Comparison of ENCODE assay signal across 1 cellular context in the genomic region with DNA sequence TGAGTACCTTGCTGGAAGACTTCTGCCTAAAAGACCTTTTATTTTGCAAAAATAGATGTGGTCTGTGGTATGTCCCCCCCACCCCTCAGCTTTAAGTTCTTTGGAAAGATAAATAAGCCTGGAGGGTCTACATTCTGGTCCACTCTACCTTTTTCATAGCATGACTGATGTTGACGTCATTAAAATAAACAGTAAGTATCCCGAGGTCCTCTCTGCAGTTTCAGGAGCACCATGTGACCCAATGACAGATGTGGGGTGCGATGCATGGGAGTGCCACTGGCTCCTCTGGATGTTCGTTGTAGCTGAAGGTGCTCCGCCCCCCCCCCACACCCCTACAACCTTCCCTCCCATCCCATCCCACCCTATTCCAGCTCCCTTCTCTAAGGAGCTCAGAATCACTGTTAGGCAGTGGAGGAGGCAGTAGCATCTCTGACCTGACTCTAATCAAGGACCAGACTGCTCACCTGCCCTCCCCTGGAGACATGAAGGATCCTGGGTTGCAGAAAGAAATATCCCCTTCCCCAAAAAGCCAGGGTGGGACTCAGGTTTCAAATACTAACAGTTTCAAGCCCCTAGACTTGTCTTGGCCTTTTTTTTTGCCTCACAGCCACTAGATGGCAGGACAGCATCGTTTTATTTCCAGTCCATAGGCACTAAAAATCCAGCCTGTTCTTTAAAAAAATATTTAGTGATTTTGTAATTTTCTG.
A peak's percentile ranks its signal among the peaks of the same experiment; 100 is the strongest.
TF ChIP-seq lines count a peak whose summit lies in the region.

No MANE protein-coding gene starts in this region.

TF ChIP-seq in HEK293, 187 proteins besides CTCF, POLR2A, EP300 and RAD21 (continued from another document):
- TF ChIP-seq ZBTB44 (tag by site-specific recombination; IDR thresholded peaks at IDR 0.05), result no peak
- TF ChIP-seq, protein P1, sequence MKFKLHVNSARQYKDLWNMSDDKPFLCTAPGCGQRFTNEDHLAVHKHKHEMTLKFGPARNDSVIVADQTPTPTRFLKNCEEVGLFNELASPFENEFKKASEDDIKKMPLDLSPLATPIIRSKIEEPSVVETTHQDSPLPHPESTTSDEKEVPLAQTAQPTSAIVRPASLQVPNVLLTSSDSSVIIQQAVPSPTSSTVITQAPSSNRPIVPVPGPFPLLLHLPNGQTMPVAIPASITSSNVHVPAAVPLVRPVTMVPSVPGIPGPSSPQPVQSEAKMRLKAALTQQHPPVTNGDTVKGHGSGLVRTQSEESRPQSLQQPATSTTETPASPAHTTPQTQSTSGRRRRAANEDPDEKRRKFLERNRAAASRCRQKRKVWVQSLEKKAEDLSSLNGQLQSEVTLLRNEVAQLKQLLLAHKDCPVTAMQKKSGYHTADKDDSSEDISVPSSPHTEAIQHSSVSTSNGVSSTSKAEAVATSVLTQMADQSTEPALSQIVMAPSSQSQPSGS (tag by site-specific recombination; IDR thresholded peaks at IDR 0.05; ENCODE audit: low read depth), result peak; percentile 88
- TF ChIP-seq, protein P2, sequence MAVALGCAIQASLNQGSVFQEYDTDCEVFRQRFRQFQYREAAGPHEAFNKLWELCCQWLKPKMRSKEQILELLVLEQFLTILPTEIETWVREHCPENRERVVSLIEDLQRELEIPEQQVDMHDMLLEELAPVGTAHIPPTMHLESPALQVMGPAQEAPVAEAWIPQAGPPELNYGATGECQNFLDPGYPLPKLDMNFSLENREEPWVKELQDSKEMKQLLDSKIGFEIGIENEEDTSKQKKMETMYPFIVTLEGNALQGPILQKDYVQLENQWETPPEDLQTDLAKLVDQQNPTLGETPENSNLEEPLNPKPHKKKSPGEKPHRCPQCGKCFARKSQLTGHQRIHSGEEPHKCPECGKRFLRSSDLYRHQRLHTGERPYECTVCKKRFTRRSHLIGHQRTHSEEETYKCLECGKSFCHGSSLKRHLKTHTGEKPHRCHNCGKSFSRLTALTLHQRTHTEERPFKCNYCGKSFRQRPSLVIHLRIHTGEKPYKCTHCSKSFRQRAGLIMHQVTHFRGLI (tag by site-specific recombination; IDR thresholded peaks at IDR 0.05), result no peak
- TF ChIP-seq OVOL3 (tag by site-specific recombination; IDR thresholded peaks at IDR 0.05), result no peak
- no peak for TF ChIP-seq ZNF544 (tag by site-specific recombination; IDR thresholded peaks at IDR 0.05)
- 0 out of 2 replicates have a peak, but pooled peaks have one; percentile 52 for TF ChIP-seq ZNF2 (tag by site-specific recombination; IDR thresholded peaks at IDR 0.05)
- no peak for TF ChIP-seq ZNF133 (tag by site-specific recombination; IDR thresholded peaks at IDR 0.05)
- TF ChIP-seq ZSCAN23 (tag by site-specific recombination; IDR thresholded peaks at IDR 0.05), result no peak
- TF ChIP-seq ZBTB8A (tag by site-specific recombination; IDR thresholded peaks at IDR 0.05), result no peak
- no peak for TF ChIP-seq ZNF704 (tag by site-specific recombination; IDR thresholded peaks at IDR 0.05)
- no peak for TF ChIP-seq SP3 (tag by site-specific recombination; IDR thresholded peaks at IDR 0.05)
- no peak for TF ChIP-seq GFI1B (tag by site-specific recombination; IDR thresholded peaks at IDR 0.05)
- TF ChIP-seq TRIM28 (IDR thresholded peaks at IDR 0.05; ENCODE audit: borderline replicate concordance, low read length), result no peak
TF ChIP-seq in HEK293: peak in this region for 4.
